ENCODE assay signal across 15 cellular contexts in the genomic region with DNA sequence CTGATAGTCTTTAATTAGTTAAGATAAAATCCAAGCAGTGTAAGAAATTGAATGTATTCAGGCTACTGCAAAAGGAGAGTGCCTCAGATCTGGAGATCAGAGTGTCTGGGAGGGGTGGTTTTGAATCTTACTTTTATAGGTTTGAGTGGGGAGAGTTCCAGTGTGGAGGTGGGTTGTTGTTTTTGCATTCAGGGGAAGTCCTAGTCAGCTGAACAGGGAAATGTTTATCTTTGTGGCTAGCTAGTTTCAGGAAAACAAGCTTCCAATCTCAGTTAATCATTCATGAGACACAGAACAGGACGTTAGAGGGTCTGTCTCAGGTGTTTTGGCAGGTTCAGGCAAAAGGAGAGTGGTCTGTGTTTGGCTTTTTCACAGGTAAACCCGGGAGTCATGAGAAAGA. TPM values are rescaled to one million over a fixed set of nuclear protein-coding genes. Genes with fewer than 3 reads are reported as not detected.
A peak's percentile ranks its signal among the peaks of the same experiment; 100 is the strongest.
DNase-seq lines count a peak whose midpoint lies in the region; ATAC-seq and TF ChIP-seq lines count a peak whose summit lies in the region.
"Had no signal": no experiment of that assay in that cellular context is flagged by ENCODE, and none has a peak within 500 bp of the region (broad histone marks: within the 10 kb centered on the region; RNA-seq: fewer than 3 reads in every experiment).

No MANE protein-coding gene starts in this region.

- no peaks in the 10 kb centered on the region for H3K36me3 ChIP-seq in cardiac muscle cell
- H3K36me3 ChIP-seq in heart right ventricle, result peaks cover 0 to 11% (median 0%) of the 10 kb centered on the region in 9 donors
- H3K36me3 ChIP-seq in right lobe of liver, result no peaks in the 10 kb centered on the region

- H3K4me1 ChIP-seq in cardiac muscle cell (ENCODE audit: low read depth) (no peaks in the 10 kb centered on the region), heart right ventricle (no peaks in the 10 kb centered on the region), right lobe of liver (peaks cover 0 to 5% (median 0%) of the 10 kb centered on the region in 4 donors)

- H3K4me3 ChIP-seq in cardiac muscle cell (no peak overlapping the region), heart right ventricle (no peak overlapping the region), fibroblast of villous mesenchyme (ENCODE audit: low read depth, low read length) (no peak overlapping the region), right lobe of liver (no peak overlapping the region)

- no peak for DNase-seq in cardiac muscle cell (ENCODE audit: low read depth in 1 of 2, low spot score in 1 of 2)
- DNase-seq in heart right ventricle, result no peak
- DNase-seq in fibroblast of villous mesenchyme (ENCODE audit: low read depth), result peak; percentile 8
- DNase-seq in right lobe of liver, result no peak
- no peak for DNase-seq in foreskin melanocyte
- DNase-seq in activated CD8-positive, alpha-beta memory T cell treated with anti-CD3 and anti-CD28 coated beads, Interleukin-2, amount 50 U/mL, for 4 hours, result no peak
- DNase-seq: GF-D8; GOT3; Kasumi-1; NCI-H1694 treated with DMSO at 0.1 percent for 48 hours; NK-92 treated with Interleukin-12 subunit alpha and Interleukin-12 subunit beta, amount 100 ng/mL, for 24 hours had no signal

- H3K27ac ChIP-seq in cardiac muscle cell, result peak overlapping the region; percentile 77
- no peak overlapping the region for H3K27ac ChIP-seq in heart right ventricle
- peak overlapping the region; percentile 57 to 86 (median 65) for H3K27ac ChIP-seq in right lobe of liver

- no peak for TF ChIP-seq CTCF in cardiac muscle cell (IDR thresholded peaks at IDR 0.05; ENCODE audit: low read depth, low read length)
- TF ChIP-seq CTCF in heart right ventricle (IDR thresholded peaks at IDR 0.05), result no peak
- no peak for TF ChIP-seq CTCF in fibroblast of villous mesenchyme (IDR thresholded peaks at IDR 0.05; ENCODE audit: insufficient read depth, low read depth, low read length)
- TF ChIP-seq CTCF in right lobe of liver (IDR thresholded peaks at IDR 0.05), result no peak

- no peaks in the 10 kb centered on the region for H3K27me3 ChIP-seq in cardiac muscle cell
- H3K27me3 ChIP-seq in heart right ventricle, result no peaks in the 10 kb centered on the region
- H3K27me3 ChIP-seq in right lobe of liver, result no peaks in the 10 kb centered on the region

- H3K9me3 ChIP-seq in cardiac muscle cell (ENCODE audit: low read depth), result no peaks in the 10 kb centered on the region
- no peaks in the 10 kb centered on the region for H3K9me3 ChIP-seq in heart right ventricle
- no peaks in the 10 kb centered on the region for H3K9me3 ChIP-seq in right lobe of liver

- 26 to 44% methylated on average over 2 of the region's 2 CpGs for whole genome bisulfite sequencing in heart right ventricle, 2 donors
- WGBS in right lobe of liver (ENCODE audit: insufficient coverage, low coverage, low lambda C conversion rate, missing lambda C conversion rate), result 6% methylated on average over 2 of the region's 2 CpGs

- ATAC-seq in heart right ventricle (no peak), right lobe of liver (peak; percentile 79 to 87 (median 85)), GM19328 (IDR thresholded peaks at IDR 0.05; ENCODE audit: unreplicated experiment) (no peak), GM21737 (IDR thresholded peaks at IDR 0.05; ENCODE audit: unreplicated experiment) (no peak)
- ATAC-seq: HCT116, Right ventricle myocardium inferior had no signal

- intact Hi-C loops in heart right ventricle (cut with DNase I) (no loop called here), right lobe of liver (cut with DNase I) (no loop called here)

- TF ChIP-seq POLR2A in right lobe of liver (IDR thresholded peaks at IDR 0.05), result no peak

RNA-seq across cellular contexts. Expression of a gene that starts 26.0 kb away (rescaled TPM):
- total RNA-seq in cardiac muscle cell (4.3 and 12.7 TPM in 2 replicates), heart right ventricle (10 to 100 TPM in 1 of 10 donors, 1 to 10 TPM in 9; 4.1 to 10.1 (median 7.3) TPM), fibroblast of villous mesenchyme (6.8 and 9.1 TPM in 2 replicates), right lobe of liver (1 to 10 TPM; 2.4 to 3.8 (median 3.3) TPM)
- polyA plus RNA-seq in cardiac muscle cell (6.9 and 7.3 TPM in 2 replicates), heart right ventricle (1 to 10 TPM; 1.8 to 2.3 TPM)

Comparison
In these comparisons a context has a peak if more than half of its experiments do, and no peak if none do; other contexts are left out.
1. H3K27ac ChIP-seq: peak in cardiac muscle cell (single experiment) and right lobe of liver (3 of 3); none in heart right ventricle (0 of 10).
2. ATAC-seq: peak in right lobe of liver (4 of 4); none in heart right ventricle (0 of 8), GM19328 (single experiment) and GM21737 (single experiment).